ENCODE assay signal across 1 cellular context in the genomic region with DNA sequence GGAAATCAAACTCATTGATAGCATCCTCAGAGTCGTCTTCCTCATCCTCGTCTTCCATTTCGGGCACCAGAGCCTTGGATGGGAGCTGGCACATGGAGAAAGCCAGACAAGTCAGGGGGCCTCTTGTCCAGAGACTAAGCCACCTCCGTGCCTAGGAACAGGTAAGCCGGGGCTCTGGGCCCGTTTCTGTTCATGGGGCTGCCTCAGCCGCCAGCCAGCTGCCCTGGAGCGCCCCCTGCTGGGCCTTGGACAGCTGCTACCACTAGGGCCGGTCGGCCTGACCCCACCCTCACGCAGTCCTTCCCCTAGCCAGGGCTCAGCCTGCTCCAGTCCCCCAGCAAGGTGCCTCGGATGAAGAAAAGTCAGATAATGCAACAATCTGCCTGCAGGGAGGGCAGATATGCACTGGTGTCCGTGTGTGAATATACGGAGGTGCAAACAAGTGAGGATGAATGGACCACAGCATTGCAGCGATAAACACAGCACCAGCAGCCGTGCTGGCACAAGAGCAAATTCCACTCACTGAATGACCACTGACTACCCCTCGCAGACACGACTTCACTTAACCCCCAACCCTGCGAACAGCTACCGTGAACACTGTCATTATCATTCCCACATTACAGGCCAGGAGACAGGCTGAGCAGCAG.
TF ChIP-seq lines count a peak whose summit lies in the region.

No MANE protein-coding gene starts in this region.

TF ChIP-seq in HEK293, 187 proteins besides CTCF, POLR2A, EP300 and RAD21 (continued from another document):
- TF ChIP-seq ZNF692 (tag by site-specific recombination; IDR thresholded peaks at IDR 0.05) = peak; percentile 41; the same call in 1 of the 2 replicates
- TF ChIP-seq KLF7 (tag by site-specific recombination; IDR thresholded peaks at IDR 0.05; ENCODE audit: borderline replicate concordance) = no peak
- TF ChIP-seq ZNF23 (tag by site-specific recombination; IDR thresholded peaks at IDR 0.05; ENCODE audit: borderline replicate concordance) = no peak
- no peak for TF ChIP-seq ZNF341 (tag by site-specific recombination; IDR thresholded peaks at IDR 0.05; ENCODE audit: low read depth)
- peak; percentile 36; the same call in 1 of the 2 replicates for TF ChIP-seq PATZ1 (tag by site-specific recombination; IDR thresholded peaks at IDR 0.05)
- TF ChIP-seq GLIS1 (tag by site-specific recombination; IDR thresholded peaks at IDR 0.05) = peak; percentile 12; the same call in 1 of the 2 replicates
- peak; percentile 61 for TF ChIP-seq ZNF513 (tag by site-specific recombination; IDR thresholded peaks at IDR 0.05)
- TF ChIP-seq BCL6B (tag by site-specific recombination; IDR thresholded peaks at IDR 0.05) = no peak
- 0 out of 2 replicates have a peak, but pooled peaks have one; percentile 26 for TF ChIP-seq ZIC2 (tag by site-specific recombination; IDR thresholded peaks at IDR 0.05)
- no peak for TF ChIP-seq ZNF580 (tag by site-specific recombination; IDR thresholded peaks at IDR 0.05)
